ENCODE assay signal across 8 cellular contexts in the genomic region with DNA sequence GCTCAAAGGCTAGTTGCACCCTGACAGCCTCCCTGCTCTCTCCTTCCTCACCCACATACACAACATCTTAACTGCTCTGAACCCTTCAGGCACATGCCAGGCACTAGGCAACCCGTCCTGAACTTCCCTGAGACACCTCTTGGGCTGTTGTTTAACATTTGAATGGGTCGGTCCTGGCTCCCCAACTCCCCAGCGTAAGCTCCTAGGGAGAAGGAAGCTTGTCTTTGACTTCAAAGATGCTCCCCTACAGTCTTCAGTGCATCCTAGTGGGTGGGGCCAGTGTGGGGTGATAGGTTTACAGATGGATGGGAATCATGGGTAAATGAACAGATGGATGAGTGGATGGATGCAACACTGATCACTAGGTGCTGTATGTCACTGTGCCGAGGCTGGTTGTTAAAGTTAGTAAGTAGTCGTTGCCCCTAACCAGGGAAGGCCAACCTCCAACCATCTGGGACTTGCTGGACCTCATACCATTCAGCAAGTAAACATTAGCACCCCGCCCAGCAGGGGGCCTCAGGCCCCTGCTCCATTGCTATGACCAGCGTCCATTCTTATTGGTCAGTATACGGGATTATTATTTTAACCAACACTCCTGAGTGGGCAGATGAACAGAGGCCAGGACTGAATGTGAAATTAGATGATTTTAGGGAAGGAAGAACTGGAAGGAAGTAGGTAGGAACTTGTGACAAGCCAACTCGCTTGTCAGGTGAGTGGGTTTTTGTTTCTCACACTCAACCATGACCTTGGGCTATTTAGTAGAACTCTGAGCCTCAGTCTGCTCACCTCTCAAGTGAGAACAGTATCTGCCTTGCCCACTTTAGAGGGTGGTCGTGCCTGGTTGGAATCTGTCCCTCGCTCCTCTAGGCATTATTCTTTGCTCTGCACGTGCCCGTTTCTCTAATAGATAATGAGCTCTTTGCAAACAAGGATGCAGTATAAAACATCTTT.
DNase-seq lines count a peak whose midpoint lies in the region; ATAC-seq and TF ChIP-seq lines count a peak whose summit lies in the region.

No MANE protein-coding gene starts in this region.

- H3K27ac ChIP-seq in VCaP (no peak overlapping the region), heart right ventricle (no peak overlapping the region), sigmoid colon (no peak overlapping the region)
- H3K27ac ChIP-seq in CD8-positive, alpha-beta T cell (ENCODE audit: low read depth, low read length) = no peak overlapping the region

- ATAC-seq in heart right ventricle = peak; percentile 85 to 96 (median 91)
- no peak for ATAC-seq in CD8-positive, alpha-beta T cell
- ATAC-seq in GM21390 (IDR thresholded peaks at IDR 0.05; ENCODE audit: unreplicated experiment) = no peak

- no peak for TF ChIP-seq EP300 in sigmoid colon (IDR thresholded peaks at IDR 0.05)

- TF ChIP-seq POLR2A in sigmoid colon (IDR thresholded peaks at IDR 0.05) = no peak

- H3K36me3 ChIP-seq in heart right ventricle (no peaks in the 10 kb centered on the region), sigmoid colon (no peaks in the 10 kb centered on the region)
- no peaks in the 10 kb centered on the region for H3K36me3 ChIP-seq in CD8-positive, alpha-beta T cell (ENCODE audit: insufficient read depth, low read length)

- intact Hi-C loops in heart right ventricle (cut with DNase I) (loop anchor here (1.0 to 10.0 kb wide), 8 partner anchors 96 to 222 kb away; no protein-coding TSS in a partner anchor), sigmoid colon (cut with DNase I) (loop anchor here (1.0 to 5.0 kb wide), 3 partner anchors 44 to 219 kb away; no protein-coding TSS in a partner anchor)
- intact Hi-C loops in CD8-positive, alpha-beta T cell (cut with DNase I, micrococcal nuclease) = no loop called here

- POLR2A ChIA-PET in CD8-positive, alpha-beta T cell (lab: Charles Lee) = no interaction called here

- 39 to 42% methylated on average over 13 of the region's 13 CpGs for WGBS in heart right ventricle, 2 donors
- 50 to 59% methylated on average over 13 of the region's 13 CpGs for WGBS in sigmoid colon, 2 donors

- peaks cover 63% of the 10 kb centered on the region for H3K27me3 Mint-ChIP-seq in CD8-positive, alpha-beta T cell (ENCODE audit: low read depth)

- CTCF ChIA-PET in CD8-positive, alpha-beta T cell (lab: Charles Lee) = interaction anchor here (0.6 to 1.6 kb wide), 7 partner anchors 9 to 140 kb away, joined by 3 to 6 read pairs (median 3); no protein-coding TSS in a partner anchor

- no peaks in the 10 kb centered on the region for H3K9me3 Mint-ChIP-seq in CD8-positive, alpha-beta T cell

- H3K4me3 ChIP-seq in heart right ventricle (no peak overlapping the region), sigmoid colon (no peak overlapping the region)
- H3K4me3 ChIP-seq in CD8-positive, alpha-beta T cell (ENCODE audit: low read depth, low read length) = no peak overlapping the region

- H3K27me3 ChIP-seq in heart right ventricle (peaks cover 0 to 12% (median 4%) of the 10 kb centered on the region in 7 donors), sigmoid colon (no peaks in the 10 kb centered on the region)
- H3K27me3 ChIP-seq in CD8-positive, alpha-beta T cell (ENCODE audit: insufficient read depth, low read length) = no peaks in the 10 kb centered on the region

- H3K9me3 ChIP-seq in heart right ventricle = no peaks in the 10 kb centered on the region
- no peaks in the 10 kb centered on the region for H3K9me3 ChIP-seq in sigmoid colon
- H3K9me3 ChIP-seq in CD8-positive, alpha-beta T cell (ENCODE audit: low read length) = no peaks in the 10 kb centered on the region

- TF ChIP-seq CTCF in GM10266 (IDR thresholded peaks at IDR 0.05; ENCODE audit: control insufficient read depth, insufficient read depth, low read depth, missing control alignments) = peak; percentile 81
- TF ChIP-seq CTCF in VCaP (conservative IDR thresholded peaks at IDR 0.05) = peak; percentile 63
- peak; percentile 45 to 85 (median 76) for TF ChIP-seq CTCF in heart right ventricle (IDR thresholded peaks at IDR 0.05)
- TF ChIP-seq CTCF in sigmoid colon (IDR thresholded peaks at IDR 0.05) = peak; percentile 12 to 62 (median 46)
- no peak for TF ChIP-seq CTCF in CD8-positive, alpha-beta T cell (IDR thresholded peaks at IDR 0.05)

- no peak overlapping the region for H3K27ac Mint-ChIP-seq in CD8-positive, alpha-beta T cell

- H3K4me1 Mint-ChIP-seq in CD8-positive, alpha-beta T cell (ENCODE audit: low read depth) = no peaks in the 10 kb centered on the region

- H3K36me3 Mint-ChIP-seq in CD8-positive, alpha-beta T cell = no peaks in the 10 kb centered on the region

- H3K4me1 ChIP-seq in heart right ventricle (peaks cover 0 to 4% (median 0%) of the 10 kb centered on the region in 9 donors), sigmoid colon (no peaks in the 10 kb centered on the region)
- no peaks in the 10 kb centered on the region for H3K4me1 ChIP-seq in CD8-positive, alpha-beta T cell (ENCODE audit: insufficient read depth, low read length)

- DNase-seq in GM10266 (ENCODE audit: extremely low spot score) (peak; percentile 84), HK-2 (ENCODE audit: unreplicated experiment) (peak; percentile 53), heart right ventricle (peak; percentile 74), sigmoid colon (peak; percentile 83), activated gamma-delta T cell treated with Interleukin-2 at 50 U/mL for 16 hours (no peak)
- DNase-seq in CD8-positive, alpha-beta T cell = no peak

- H3K4me3 Mint-ChIP-seq in CD8-positive, alpha-beta T cell = no peak overlapping the region

Comparison
In these comparisons a context has a peak if more than half of its experiments do, and no peak if none do; other contexts are left out.
1. DNase-seq: peak in GM10266 (single experiment), HK-2 (single experiment), heart right ventricle (2 of 2) and sigmoid colon (single experiment); none in activated gamma-delta T cell treated with Interleukin-2 at 50 U/mL for 16 hours (single experiment) and CD8-positive, alpha-beta T cell (0 of 7).
2. ATAC-seq: peak in heart right ventricle (8 of 8); none in CD8-positive, alpha-beta T cell (single experiment) and GM21390 (single experiment).
3. intact Hi-C loops: an anchor here in heart right ventricle (1.0 to 10.0 kb wide) and sigmoid colon (1.0 to 5.0 kb wide); none called in CD8-positive, alpha-beta T cell.